22 cellular contexts compared by ENCODE assay signal in genomic region chr1:25807480-25808390, GRCh38. TPM values are rescaled to one million over a fixed set of nuclear protein-coding genes. Genes with fewer than 3 reads are reported as not detected.
DNase-seq lines count a peak whose midpoint lies in the region; ATAC-seq and TF ChIP-seq lines count a peak whose summit lies in the region.
"Had no signal": no experiment of that assay in that cellular context is flagged by ENCODE, and none has a peak within 500 bp of the region (broad histone marks: within the 10 kb centered on the region; RNA-seq: fewer than 3 reads in every experiment).

No MANE protein-coding gene starts in this region.

- TF ChIP-seq CTCF in right atrium auricular region (IDR thresholded peaks at IDR 0.05) (no peak), gastrocnemius medialis (IDR thresholded peaks at IDR 0.05 in 4 of 5, conservative IDR thresholded peaks at IDR 0.05 in 1 of 5) (no peak)

- no peak for TF ChIP-seq POLR2A in gastrocnemius medialis (IDR thresholded peaks at IDR 0.05)

- H3K27ac ChIP-seq in right atrium auricular region (peak overlapping the region; percentile 5 to 17), gastrocnemius medialis (peak overlapping the region; percentile 20 to 85 (median 82))
- H3K27ac ChIP-seq: cardiac muscle cell, parathyroid adenoma, RWPE1, WERI-Rb-1 had no signal

- intact Hi-C loops in gastrocnemius medialis (cut with DNase I; ENCODE audit: low total_unique reads), result loop anchor here (10.0 kb wide), 2 partner anchors 373 to 573 kb away; partner anchors contain the start of genes MACO1 and SYF2

- DNase-seq in Ammon's horn (ENCODE audit: low spot score) (peak; percentile 66), NT2/D1 (ENCODE audit: low read depth, low spot score) (no peak), right atrium auricular region (ENCODE audit: low spot score) (no peak), gastrocnemius medialis (no peak)
- no peak for DNase-seq in stimulated activated CD4-positive, alpha-beta T cell treated with anti-CD3 and anti-CD28 coated beads, Interleukin-12 subunit alpha, Interleukin-12 subunit beta, amount 100 ng/mL, for 4 hours
- no peak for DNase-seq in stimulated activated naive CD4-positive, alpha-beta T cell (lab: John Stamatoyannopoulos, UW)
- DNase-seq: activated CD4-positive, alpha-beta T cell treated with anti-CD3 and anti-CD28 coated beads, Interleukin-2, amount 10 ng/mL, durations not matched to agents 24 days and 14 days; activated naive CD4-positive, alpha-beta T cell treated with Interleukin-2 at 50 U/mL for 16 hours; activated T-cell treated with anti-CD3 and anti-CD28 coated beads, Interleukin-2, amount 50 U/mL, for 72 hours; glutamatergic neuron; NCI-H1048; NCI-H1694 treated with DMSO at 0.1 percent for 48 hours; NCI-H748 treated with DMSO at 0.1 percent for 48 hours; stimulated activated CD8-positive, alpha-beta memory T cell treated with anti-CD3 and anti-CD28 coated beads, Interleukin-4, amount 100 ng/mL, for 48 hours; WERI-Rb-1 had no signal

- in situ Hi-C loops in gastrocnemius medialis (cut with MboI; ENCODE audit: low sequenced_read_pairs in 4 of 4), result loop anchor here in 1 of 4 donors (10.0 kb wide), 1 partner anchor 63 kb away; no protein-coding TSS in a partner anchor

- ATAC-seq in gastrocnemius medialis (no peak), GM19023 (IDR thresholded peaks at IDR 0.05; ENCODE audit: unreplicated experiment) (no peak), HG02588 (IDR thresholded peaks at IDR 0.05; ENCODE audit: unreplicated experiment) (no peak)
- ATAC-seq: activated T-cell treated with anti-CD3 and anti-CD28 coated beads, Interleukin-2, amount 50 U/mL, for 72 hours; HepG2; sciatic nerve had no signal

- H3K4me1 ChIP-seq in NT2/D1 (ENCODE audit: insufficient read depth, insufficient read length), result peaks cover 21% of the 10 kb centered on the region
- H3K4me1 ChIP-seq in right atrium auricular region, result peaks cover 0 to 70% of the 10 kb centered on the region in 2 donors
- peaks cover 44 to 49% of the 10 kb centered on the region in 2 donors for H3K4me1 ChIP-seq in gastrocnemius medialis
- H3K4me1 ChIP-seq: parathyroid adenoma had no signal

- no peaks in the 10 kb centered on the region for H3K27me3 ChIP-seq in NT2/D1 (ENCODE audit: insufficient read depth, insufficient read length)
- no peaks in the 10 kb centered on the region for H3K27me3 ChIP-seq in right atrium auricular region
- H3K27me3 ChIP-seq in gastrocnemius medialis, result no peaks in the 10 kb centered on the region
- H3K27me3 ChIP-seq: cardiac muscle cell had no signal

- peaks cover 78% of the 10 kb centered on the region for H3K36me3 ChIP-seq in NT2/D1 (ENCODE audit: insufficient read depth, insufficient read length, low read length)
- peaks cover 24% of the 10 kb centered on the region for H3K36me3 ChIP-seq in right atrium auricular region
- peaks cover 0 to 30% of the 10 kb centered on the region in 2 donors for H3K36me3 ChIP-seq in gastrocnemius medialis

- H3K9me3 ChIP-seq in NT2/D1 (ENCODE audit: insufficient read depth, low read length) (no peaks in the 10 kb centered on the region), right atrium auricular region (no peaks in the 10 kb centered on the region), gastrocnemius medialis (no peaks in the 10 kb centered on the region)

- H3K9ac ChIP-seq in NT2/D1 (ENCODE audit: insufficient read length, low read depth), result peak overlapping the region; percentile 16
- H3K9ac ChIP-seq: parathyroid adenoma had no signal

- H3K4me3 ChIP-seq in NT2/D1 (ENCODE audit: insufficient read length, low read depth) (no peak overlapping the region), right atrium auricular region (no peak overlapping the region), gastrocnemius medialis (no peak overlapping the region)
- H3K4me3 ChIP-seq: cardiac muscle cell had no signal

RNA-seq across cellular contexts. Expression of gene SELENON, which starts 7.7 kb away (rescaled TPM):
- total RNA-seq in right atrium auricular region, result 10 to 100 TPM; 31.7 to 34.2 TPM
- 10 to 100 TPM; 20.0 to 51.0 (median 43.3) TPM for total RNA-seq in gastrocnemius medialis

RNA-seq across cellular contexts. Expression of gene MTFR1L, which starts 12.0 kb away (rescaled TPM):
- total RNA-seq in right atrium auricular region (100 to 1,000 TPM; 154 to 303 TPM), gastrocnemius medialis (100 to 1,000 TPM; 123 to 186 (median 170) TPM)

RNA-seq across cellular contexts. Expression of gene AUNIP, which starts 51.5 kb away (rescaled TPM):
- total RNA-seq in right atrium auricular region, result not detected
- not detected for total RNA-seq in gastrocnemius medialis
- total RNA-seq: sciatic nerve had no signal
